31 cellular contexts compared by ENCODE assay signal in the genomic region with DNA sequence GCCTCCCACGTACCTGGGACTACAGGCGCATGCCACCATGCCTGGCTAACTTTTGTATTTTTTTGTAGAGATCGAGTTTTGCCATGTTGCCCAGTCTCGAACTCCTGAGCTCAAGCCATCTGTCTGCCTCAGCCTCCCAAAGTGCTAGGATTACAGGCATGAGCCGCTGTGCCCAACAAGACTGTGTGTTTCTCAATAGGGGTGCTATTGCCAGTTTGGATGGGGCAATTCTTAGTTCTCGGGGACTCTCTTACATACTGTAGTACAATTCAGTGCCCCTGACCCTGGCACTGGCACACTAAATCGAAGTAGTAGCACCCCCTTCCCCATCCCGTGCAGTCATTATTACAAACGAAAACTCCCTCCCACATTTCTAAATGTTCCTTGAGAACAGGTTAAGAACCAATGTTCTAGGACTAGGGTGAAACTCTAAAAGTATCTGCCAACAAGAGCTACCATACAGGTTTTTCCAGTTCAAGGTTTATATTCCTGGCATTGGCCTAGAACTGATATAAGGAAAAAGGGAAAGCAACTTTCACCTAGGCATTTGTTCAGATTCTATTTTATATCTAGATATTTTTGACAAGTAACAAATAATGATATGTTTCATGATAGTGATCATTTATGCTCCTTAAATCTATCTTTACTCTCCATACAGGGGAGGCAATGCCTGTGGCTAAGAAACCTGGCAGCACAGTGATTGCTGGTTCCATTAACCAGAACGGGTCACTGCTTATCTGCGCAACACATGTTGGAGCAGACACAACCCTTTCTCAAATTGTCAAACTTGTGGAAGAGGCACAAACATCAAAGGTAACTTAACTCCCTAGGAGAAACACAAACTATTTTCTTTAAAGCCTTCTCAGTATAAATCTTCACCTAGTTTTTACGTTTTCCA. TPM values are rescaled to one million over a fixed set of nuclear protein-coding genes. Genes with fewer than 3 reads are reported as not detected.
DNase-seq lines count a peak whose midpoint lies in the region; ATAC-seq and TF ChIP-seq lines count a peak whose summit lies in the region.
"Had no signal": no experiment of that assay in that cellular context is flagged by ENCODE, and none has a peak within 500 bp of the region (broad histone marks: within the 10 kb centered on the region; RNA-seq: fewer than 3 reads in every experiment).

No MANE protein-coding gene starts in this region.

- peaks cover 23% of the 10 kb centered on the region for H3K4me1 ChIP-seq in body of pancreas
- H3K4me1 ChIP-seq in left lung, result no peaks in the 10 kb centered on the region
- H3K4me1 ChIP-seq in transverse colon, result peaks cover 0 to 3% (median 0%) of the 10 kb centered on the region in 4 donors
- H3K4me1 ChIP-seq in Peyer's patch, result no peaks in the 10 kb centered on the region
- H3K4me1 ChIP-seq: BE2C, sigmoid colon, testis had no signal

- WGBS in body of pancreas, 2 donors, result 41 to 42% methylated on average over 10 of the region's 12 CpGs
- 67 to 70% methylated on average over 2 to 12 of the region's 12 CpGs for WGBS in transverse colon (ENCODE audit: low coverage in 1 of 2), 2 donors

- intact Hi-C loops in body of pancreas (cut with DNase I) (no loop called here), left lung (cut with DNase I) (loop anchor here in 1 of 2 donors (10.0 kb wide), 1 partner anchor 105 kb away; the partner anchor contains the start of gene ATP7A), transverse colon (cut with DNase I; ENCODE audit: low total_unique reads) (no loop called here)

- no peaks in the 10 kb centered on the region for H3K36me3 ChIP-seq in body of pancreas (replicated peaks in 1 of 2; ENCODE audit: insufficient read depth in 1 of 2, low read depth in 2 of 2)
- no peaks in the 10 kb centered on the region for H3K36me3 ChIP-seq in left lung
- H3K36me3 ChIP-seq in transverse colon, result no peaks in the 10 kb centered on the region
- H3K36me3 ChIP-seq in Peyer's patch, result no peaks in the 10 kb centered on the region
- H3K36me3 ChIP-seq: BE2C, HAP-1, sigmoid colon had no signal

- H3K27ac ChIP-seq in body of pancreas, result peak overlapping the region; percentile 75 to 90 (median 81)
- H3K27ac ChIP-seq in left lung, result peak overlapping the region in 1 of 2 donors; percentile 23
- H3K27ac ChIP-seq in transverse colon, result peak overlapping the region in 3 of 4 donors; percentile 26 to 55 (median 34)
- no peak overlapping the region for H3K27ac ChIP-seq in Peyer's patch
- H3K27ac ChIP-seq: KMS-11, sigmoid colon, testis had no signal

- ATAC-seq in body of pancreas, result peak; percentile 86
- peak; percentile 70 for ATAC-seq in left lung
- ATAC-seq: activated CD8-positive, alpha-beta T cell treated with anti-CD3 and anti-CD28 coated beads, Interleukin-2, amount 10 ng/mL, durations not matched to agents 7 days and 5 days had no signal

- no peak overlapping the region for H3K4me3 ChIP-seq in body of pancreas
- no peak overlapping the region for H3K4me3 ChIP-seq in left lung
- no peak overlapping the region for H3K4me3 ChIP-seq in transverse colon
- no peak overlapping the region for H3K4me3 ChIP-seq in Peyer's patch
- H3K4me3 ChIP-seq: HAP-1, sigmoid colon, testis had no signal

- TF ChIP-seq CTCF in body of pancreas (IDR thresholded peaks at IDR 0.05), result no peak
- no peak for TF ChIP-seq CTCF in left lung (IDR thresholded peaks at IDR 0.05)
- no peak for TF ChIP-seq CTCF in transverse colon (IDR thresholded peaks at IDR 0.05)
- no peak for TF ChIP-seq CTCF in Peyer's patch (IDR thresholded peaks at IDR 0.05)

- TF ChIP-seq POLR2A in body of pancreas (IDR thresholded peaks at IDR 0.05), result no peak
- TF ChIP-seq POLR2A in transverse colon (IDR thresholded peaks at IDR 0.05), result no peak
- no peak for TF ChIP-seq POLR2A in Peyer's patch (IDR thresholded peaks at IDR 0.05)

- H3K27me3 ChIP-seq in body of pancreas (no peaks in the 10 kb centered on the region), left lung (no peaks in the 10 kb centered on the region), transverse colon (no peaks in the 10 kb centered on the region), Peyer's patch (no peaks in the 10 kb centered on the region)
- H3K27me3 ChIP-seq: BE2C, sigmoid colon, testis had no signal

- no peak for TF ChIP-seq EP300 in transverse colon (IDR thresholded peaks at IDR 0.05; ENCODE audit: low read depth)

- DNase-seq in HT-29 (ENCODE audit: low spot score) (peak; percentile 74), body of pancreas (peak; percentile 16 to 29 (median 20)), left lung (no peak), transverse colon (no peak), globus pallidus (ENCODE audit: low spot score) (no peak), Peyer's patch (no peak)
- no peak for DNase-seq in NK-92 treated with Interleukin-12 subunit alpha and Interleukin-12 subunit beta, amount 100 ng/mL, for 24 hours (lab: John Stamatoyannopoulos, UW)
- DNase-seq: ACHN; activated CD4-positive, alpha-beta T cell treated with anti-CD3 and anti-CD28 coated beads for 36 hours; activated CD8-positive, alpha-beta T cell treated with anti-CD3 and anti-CD28 coated beads, Interleukin-2, amount 10 ng/mL, durations not matched to agents 7 days and 5 days; activated effector memory CD4-positive, alpha-beta T cell treated with anti-CD3 and anti-CD28 coated beads, Interleukin-2, amount 50 U/mL, for 16 hours; activated T-cell treated with anti-CD3 and anti-CD28 coated beads for 4 hours; BE2C; DMS79; GF-D8; head of caudate nucleus; kidney glomerular epithelial cell; mammary epithelial cell; NCI-H1436; NCI-H446; NCI-H774; sigmoid colon; stimulated activated CD4-positive, alpha-beta T cell treated with anti-CD3 and anti-CD28 coated beads, Interleukin-4, amount 100 ng/mL, for 4 hours; stimulated activated naive CD4-positive, alpha-beta T cell; T-helper 2 cell; testis had no signal

- H3K9me3 ChIP-seq in body of pancreas (no peaks in the 10 kb centered on the region), left lung (no peaks in the 10 kb centered on the region), transverse colon (no peaks in the 10 kb centered on the region), Peyer's patch (no peaks in the 10 kb centered on the region)
- H3K9me3 ChIP-seq: BE2C, HAP-1, sigmoid colon, testis had no signal

- in situ Hi-C loops in transverse colon (cut with MboI; ENCODE audit: low pct_ligation_motif_present in 1 of 4, low pct_unique_long_range_greater_than_20kb in 1 of 4, low sequenced_read_pairs in 3 of 4), result loop anchor here in 2 of 4 donors (10.0 kb wide), 1 partner anchor 105 kb away; the partner anchor contains the start of gene ATP7A (in 2 of the 2)

RNA-seq across cellular contexts. Expression of gene PGAM4, which starts 50.4 kb away (rescaled TPM):
- total RNA-seq in HT-29 (2014; rRNA removed; shearing (Covaris generic)), result not detected in 2 replicates
- total RNA-seq in body of pancreas (not detected), left lung (not detected), transverse colon (not detected), Peyer's patch (not detected)
- total RNA-seq: dermis blood vessel endothelial cell, mammary epithelial cell, neural crest cell, posterior vena cava, sigmoid colon had no signal

Comparison
In these comparisons a context has a peak if more than half of its experiments do, and no peak if none do; other contexts are left out.
1. DNase-seq: peak in HT-29 (single experiment) and body of pancreas (4 of 4); none in left lung (0 of 2), transverse colon (single experiment), NK-92 treated with Interleukin-12 subunit alpha and Interleukin-12 subunit beta, amount 100 ng/mL, for 24 hours (single experiment), globus pallidus (single experiment) and Peyer's patch (0 of 3).
2. H3K27ac ChIP-seq: peak in body of pancreas (4 of 4) and transverse colon (3 of 4); none in Peyer's patch (0 of 4).